Comparison of ENCODE assay signal across 8 cellular contexts in genomic region chr1:28581531-28582247, GRCh38. TPM values are rescaled to one million over a fixed set of nuclear protein-coding genes. Genes with fewer than 3 reads are reported as not detected.
DNase-seq lines count a peak whose midpoint lies in the region; ATAC-seq and TF ChIP-seq lines count a peak whose summit lies in the region.

No MANE protein-coding gene starts in this region.

- intact Hi-C loops in vagina (cut with DNase I): no loop called here

- H3K4me1 ChIP-seq in right atrium auricular region (peaks cover 0 to 29% of the 10 kb centered on the region in 2 donors), vagina (peaks cover 37% of the 10 kb centered on the region)

- ATAC-seq in HG02840 (IDR thresholded peaks at IDR 0.05; ENCODE audit: low FRiP score, unreplicated experiment): peak; percentile 69

- TF ChIP-seq CTCF in GM13976 (IDR thresholded peaks at IDR 0.05; ENCODE audit: borderline replicate concordance, control extremely low read depth, extremely low read depth, insufficient read depth, missing control alignments) (no peak), right atrium auricular region (IDR thresholded peaks at IDR 0.05) (no peak), vagina (IDR thresholded peaks at IDR 0.05) (peak in 1 of 3 experiments; percentile 10)

- H3K27ac ChIP-seq in right atrium auricular region (peak overlapping the region; percentile 87 to 96), vagina (peak overlapping the region; percentile 92)

- peak in 1 of 2 donors; percentile 72 for TF ChIP-seq POLR2A in vagina (IDR thresholded peaks at IDR 0.05)

- H3K9me3 ChIP-seq in right atrium auricular region (no peaks in the 10 kb centered on the region), vagina (no peaks in the 10 kb centered on the region)

- H3K4me3 ChIP-seq in right atrium auricular region: peak overlapping the region; percentile 82 to 84
- H3K4me3 ChIP-seq in vagina: peak overlapping the region; percentile 94 to 99

- DNase-seq in GM13976 (ENCODE audit: low spot score) (peak; percentile 98), NCI-H1436 treated with DMSO at 0.1 percent for 48 hours (lab: John Stamatoyannopoulos, UW) (peak; percentile 67), T-helper 1 cell (peak; percentile 86 to 97 (median 90)), amygdala (lab: John Stamatoyannopoulos, UW) (peak; percentile 34 to 97 (median 89)), right atrium auricular region (ENCODE audit: low spot score) (peak; percentile 98), putamen (ENCODE audit: low spot score) (peak; percentile 94), vagina (ENCODE audit: extremely low spot score in 2 of 2) (peak in 1 of 2 donors; percentile 98)

- H3K36me3 ChIP-seq in right atrium auricular region: peaks cover 40% of the 10 kb centered on the region
- peaks cover 0 to 39% of the 10 kb centered on the region in 2 donors for H3K36me3 ChIP-seq in vagina

- in situ Hi-C loops in GM13976 (cut with MboI; ENCODE audit: low sequenced_read_pairs, unreplicated experiment): no loop called here

- no peaks in the 10 kb centered on the region for H3K27me3 ChIP-seq in right atrium auricular region
- no peaks in the 10 kb centered on the region for H3K27me3 ChIP-seq in vagina

RNA-seq across cellular contexts. Expression of gene RAB42, which starts 10.4 kb away (rescaled TPM):
- total RNA-seq in right atrium auricular region: 1 to 10 TPM; 1.5 to 2.0 TPM
- total RNA-seq in vagina: 2.5 TPM

RNA-seq across cellular contexts. Expression of gene TRNAU1AP, which starts 28.8 kb away (rescaled TPM):
- 10 to 100 TPM in 1 of 2 donors, 1 to 10 TPM in 1; 7.4 to 12.6 TPM for total RNA-seq in right atrium auricular region
- 14.0 TPM for total RNA-seq in vagina
